ENCODE assay signal across 8 cellular contexts in genomic region chr11:65454311-65454695, GRCh38. TPM values are rescaled to one million over a fixed set of nuclear protein-coding genes. Genes with fewer than 3 reads are reported as not detected.
DNase-seq lines count a peak whose midpoint lies in the region; ATAC-seq and TF ChIP-seq lines count a peak whose summit lies in the region.

No MANE protein-coding gene starts in this region.

- H3K27me3 Mint-ChIP-seq in MCF 10A (ENCODE audit: insufficient read depth, unreplicated experiment), result no peaks in the 10 kb centered on the region

- H3K9me3 ChIP-seq in breast epithelium (no peaks in the 10 kb centered on the region), mammary epithelial cell (replicated peaks; ENCODE audit: insufficient read depth, low read length) (no peaks in the 10 kb centered on the region), uterus (no peaks in the 10 kb centered on the region)

- H3K4me3 Mint-ChIP-seq in MCF 10A (ENCODE audit: unreplicated experiment), result no peak overlapping the region

- H3K79me2 ChIP-seq in mammary epithelial cell (ENCODE audit: insufficient read depth, low read length), result no peaks in the 10 kb centered on the region

- no peak overlapping the region for H3K27ac Mint-ChIP-seq in MCF 10A (ENCODE audit: low read depth, unreplicated experiment)

- H3K36me3 Mint-ChIP-seq in MCF 10A (ENCODE audit: insufficient read depth, unreplicated experiment), result peaks cover 56% of the 10 kb centered on the region

- no peak for ATAC-seq in GM18502 (IDR thresholded peaks at IDR 0.05; ENCODE audit: poor library complexity, unreplicated experiment)

- no peak for TF ChIP-seq CTCF in breast epithelium (IDR thresholded peaks at IDR 0.05)
- TF ChIP-seq CTCF in MCF 10A (IDR thresholded peaks at IDR 0.05; ENCODE audit: unreplicated experiment), result no peak
- no peak for TF ChIP-seq CTCF in mammary epithelial cell (conservative IDR thresholded peaks at IDR 0.05 in 1 of 2, IDR thresholded peaks at IDR 0.05 in 1 of 2; ENCODE audit: extremely low read depth in 1 of 2, insufficient read depth in 1 of 2, low read depth in 1 of 2, low read length in 2 of 2)
- no peak for TF ChIP-seq CTCF in uterus (IDR thresholded peaks at IDR 0.05)

- intact Hi-C loops in breast epithelium (cut with DNase I; ENCODE audit: low total_unique reads), result no loop called here
- intact Hi-C loops in MCF 10A (cut with micrococcal nuclease), result no loop called here
- intact Hi-C loops in mammary epithelial cell (cut with micrococcal nuclease), result no loop called here
- intact Hi-C loops in uterus (cut with DNase I; ENCODE audit: low total_unique reads), result no loop called here

- CTCF ChIA-PET in MCF 10A (lab: Yijun Ruan, JAX), result interaction anchor here (1.6 kb wide), 1 partner anchor 39 kb away, joined by 3 read pairs; no protein-coding TSS in a partner anchor
- CTCF ChIA-PET in mammary epithelial cell (lab: Charles Lee; ENCODE audit: low non-redundant PET), result no interaction called here

- 68% methylated on average over 5 of the region's 10 CpGs for WGBS in mammary epithelial cell (ENCODE audit: low coverage, missing lambda C conversion rate)

- H3K4me1 Mint-ChIP-seq in MCF 10A (ENCODE audit: insufficient read depth, unreplicated experiment), result peaks cover 9% of the 10 kb centered on the region

- POLR2A ChIA-PET in MCF 10A (lab: Yijun Ruan, JAX), result interaction anchor here (0.6 to 4.0 kb wide), 11 partner anchors 18 to 260 kb away, joined by 3 to 80 read pairs (median 17); partner anchors contain the start of genes MALAT1 and NEAT1

- no peaks in the 10 kb centered on the region for H3K9me3 Mint-ChIP-seq in MCF 10A (ENCODE audit: unreplicated experiment)

- TF ChIP-seq POLR2A in breast epithelium (IDR thresholded peaks at IDR 0.05), result no peak
- no peak for TF ChIP-seq POLR2A in uterus (IDR thresholded peaks at IDR 0.05)

- no peak overlapping the region for H3K9ac ChIP-seq in mammary epithelial cell (ENCODE audit: insufficient read depth, low read length)

- H3K27me3 ChIP-seq in breast epithelium (no peaks in the 10 kb centered on the region), mammary epithelial cell (ENCODE audit: insufficient read depth, low read length) (no peaks in the 10 kb centered on the region), uterus (no peaks in the 10 kb centered on the region)

- H3K36me3 ChIP-seq in breast epithelium (no peaks in the 10 kb centered on the region), mammary epithelial cell (ENCODE audit: insufficient read depth, low read length) (no peaks in the 10 kb centered on the region), uterus (no peaks in the 10 kb centered on the region)

- no peaks in the 10 kb centered on the region for H4K20me1 ChIP-seq in mammary epithelial cell (ENCODE audit: insufficient read depth, low read length)

- peak in 1 of 2 donors; percentile 25 for DNase-seq in breast epithelium (ENCODE audit: low spot score in 2 of 2)
- no peak for DNase-seq in MCF 10A (ENCODE audit: unreplicated experiment)
- no peak for DNase-seq in mammary epithelial cell
- peak; percentile 87 for DNase-seq in mesenteric fat pad (ENCODE audit: low spot score)
- DNase-seq in uterus, result no peak
- DNase-seq in stimulated activated CD8-positive, alpha-beta memory T cell treated with anti-CD3 and anti-CD28 coated beads, Interleukin-4, amount 100 ng/mL, for 48 hours, result no peak
- DNase-seq in GM19238 (ENCODE audit: insufficient read length, low spot score), result no peak

- in situ Hi-C loops in mammary epithelial cell (cut with MboI; ENCODE audit: low sequenced_read_pairs in 2 of 2), result no loop called here

- no peak overlapping the region for H2AFZ ChIP-seq in mammary epithelial cell (ENCODE audit: low read depth, low read length)

- H3K4me2 ChIP-seq in mammary epithelial cell (ENCODE audit: insufficient read depth, low read depth, low read length), result peak overlapping the region; percentile 72

- BruUV-seq in MCF 10A (replicated peaks; lab: Mats Ljungman, UMichigan) (no TSS peak), mammary epithelial cell (replicated peaks; lab: Mats Ljungman, UMichigan) (no TSS peak)

- H3K4me1 ChIP-seq in breast epithelium (peaks cover 0 to 3% of the 10 kb centered on the region in 2 donors), mammary epithelial cell (ENCODE audit: insufficient read depth, low read length) (peaks cover 24% of the 10 kb centered on the region), uterus (no peaks in the 10 kb centered on the region)

- dilution Hi-C loops in mammary epithelial cell (cut with HindIII; ENCODE audit: low sequenced_read_pairs), result no loop called here

- H3K27ac ChIP-seq in breast epithelium, result peak overlapping the region; percentile 86 to 90
- H3K27ac ChIP-seq in mammary epithelial cell (ENCODE audit: insufficient read depth, low read depth, low read length), result peak overlapping the region; percentile 52
- H3K27ac ChIP-seq in uterus, result peak overlapping the region; percentile 94 to 95

- H3K4me3 ChIP-seq in breast epithelium, result peak overlapping the region; percentile 50 to 70 (median 56)
- H3K4me3 ChIP-seq in mammary epithelial cell (replicated peaks in 1 of 3; ENCODE audit: insufficient read depth in 1 of 3, low read depth in 2 of 3, low read length in 3 of 3), result peak overlapping the region in 2 of 3 experiments; percentile 47 to 51
- peak overlapping the region; percentile 41 to 52 for H3K4me3 ChIP-seq in uterus

RNA-seq across cellular contexts. Expression of gene NEAT1, which starts 31.7 kb away (rescaled TPM):
- total RNA-seq in breast epithelium (100 to 1,000 TPM; 323 to 391 (median 351) TPM), MCF 10A (2022) (1,026 and 1,292 TPM in 2 replicates), mammary epithelial cell (100 to 1,000 TPM; 364 to 775 TPM), mesenteric fat pad (1,527 TPM), uterus (100 to 1,000 TPM in 3 of 4 donors, 10 to 100 TPM in 1; 33.6 to 932 (median 120) TPM)
- polyA plus RNA-seq in mammary epithelial cell, result 20.1 TPM
- 98.8 TPM for polyA minus RNA-seq in mammary epithelial cell

RNA-seq across cellular contexts. Expression of gene MALAT1, which starts 44.5 kb away (rescaled TPM):
- over 10,000 TPM; 14,217 to 22,312 (median 18,959) TPM for total RNA-seq in breast epithelium
- total RNA-seq in MCF 10A (2022), result 10,851 and 12,068 TPM in 2 replicates
- over 10,000 TPM in 1 of 2 donors, 1,000 to 10,000 TPM in 1; 9,320 to 20,636 TPM for total RNA-seq in mammary epithelial cell
- 211 TPM for polyA plus RNA-seq in mammary epithelial cell
- 7,117 TPM for polyA minus RNA-seq in mammary epithelial cell
- total RNA-seq in mesenteric fat pad, result 11,495 TPM
- total RNA-seq in uterus, result over 10,000 TPM in 3 of 4 donors, 1,000 to 10,000 TPM in 1; 6,732 to 19,335 (median 13,886) TPM
